ENCODE assay signal across 11 cellular contexts in the genomic region with DNA sequence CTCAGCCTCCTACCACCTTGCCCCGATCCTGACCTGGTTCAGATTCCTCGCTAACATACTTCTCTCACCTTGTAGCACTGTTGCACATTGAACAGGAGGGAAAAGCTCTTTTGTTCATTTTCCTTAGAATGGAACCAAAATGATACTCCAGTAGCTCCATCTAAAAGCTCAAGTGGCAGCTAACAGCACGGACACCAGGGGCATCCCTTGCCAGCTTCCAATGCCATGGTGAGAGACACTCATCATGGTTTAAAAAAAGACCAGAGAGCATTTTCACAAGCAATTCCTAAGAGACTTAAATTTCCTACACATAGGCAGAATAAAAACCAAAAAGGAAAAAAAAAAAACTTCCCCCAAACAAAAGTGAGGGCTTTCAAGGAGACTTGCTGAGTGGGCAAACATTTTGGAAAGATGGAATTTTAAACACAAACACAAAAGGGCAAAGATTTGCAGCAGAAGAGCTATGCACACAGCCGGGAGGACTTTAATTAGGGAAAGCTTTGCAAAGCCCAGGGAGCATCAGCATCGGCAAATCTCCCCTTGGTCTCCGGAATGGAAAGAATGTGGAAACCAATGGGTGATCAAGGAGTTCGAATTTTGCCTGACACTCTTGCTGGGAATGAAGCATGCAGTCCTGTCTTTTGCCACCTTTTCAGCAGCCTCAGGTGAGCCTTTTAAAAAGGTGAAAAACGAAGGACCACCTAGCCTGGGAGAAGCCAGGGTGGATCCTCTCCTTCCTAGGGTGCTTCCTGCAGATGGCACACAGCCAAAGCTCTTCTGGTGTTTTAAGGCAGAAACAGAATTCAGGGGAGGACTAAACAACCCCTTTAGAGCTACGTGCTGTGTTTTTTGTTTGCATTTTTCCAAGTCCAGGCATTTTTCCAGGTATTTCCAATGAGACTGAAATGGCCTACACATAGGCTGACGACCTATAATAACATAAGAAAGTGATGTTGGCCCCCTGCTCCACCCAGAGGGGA.
A peak's percentile ranks its signal among the peaks of the same experiment; 100 is the strongest.
DNase-seq lines count a peak whose midpoint lies in the region; ATAC-seq and TF ChIP-seq lines count a peak whose summit lies in the region.
"Had no signal": no experiment of that assay in that cellular context is flagged by ENCODE, and none has a peak within 500 bp of the region (broad histone marks: within the 10 kb centered on the region; RNA-seq: fewer than 3 reads in every experiment).

No MANE protein-coding gene starts in this region.

- H4K8ac ChIP-seq in mesenchymal stem cell (ENCODE audit: low read length): no peak overlapping the region

- 75% methylated on average over 10 of the region's 10 CpGs for WGBS in mesenchymal stem cell

- no peak overlapping the region for H3K4me3 ChIP-seq in mesenchymal stem cell (ENCODE audit: insufficient read depth in 1 of 2, low read depth in 1 of 2, low read length in 2 of 2)
- no peak overlapping the region for H3K4me3 ChIP-seq in upper lobe of right lung

- H3K4ac ChIP-seq in mesenchymal stem cell (ENCODE audit: low read depth in 1 of 2, low read length in 2 of 2): no peak overlapping the region

- H2BK120ac ChIP-seq in mesenchymal stem cell (ENCODE audit: low read depth, low read length): no peak overlapping the region

- no peak overlapping the region for H4K91ac ChIP-seq in mesenchymal stem cell (ENCODE audit: low read length)

- no peak overlapping the region for H3K18ac ChIP-seq in mesenchymal stem cell (ENCODE audit: low read depth in 1 of 2, low read length in 2 of 2)

- no peak overlapping the region for H2AFZ ChIP-seq in mesenchymal stem cell (ENCODE audit: low read depth, low read length)

- peaks cover 49% of the 10 kb centered on the region for H3K79me1 ChIP-seq in mesenchymal stem cell (replicated peaks; ENCODE audit: low read length, poor library complexity, severe bottlenecking)

- no peaks in the 10 kb centered on the region for H3K27me3 ChIP-seq in mesenchymal stem cell (ENCODE audit: control insufficient read depth in 1 of 2, insufficient read depth in 1 of 2, low read length in 2 of 2)
- H3K27me3 ChIP-seq in upper lobe of right lung: no peaks in the 10 kb centered on the region

- no peak overlapping the region for H3K23ac ChIP-seq in mesenchymal stem cell (ENCODE audit: low read length in 2 of 2)

- peaks cover 38 to 54% of the 10 kb centered on the region in 2 experiments for H3K36me3 ChIP-seq in mesenchymal stem cell (ENCODE audit: control insufficient read depth in 1 of 2, insufficient read depth in 2 of 2, low read depth in 1 of 2, low read length in 2 of 2)
- H3K36me3 ChIP-seq in upper lobe of right lung: no peaks in the 10 kb centered on the region
- H3K36me3 ChIP-seq: WERI-Rb-1 had no signal

- intact Hi-C loops in Right ventricle myocardium superior (cut with DNase I) (no loop called here), cardiac septum (cut with DNase I) (loop anchor here (5.0 kb wide), 1 partner anchor 36 kb away; no protein-coding TSS in a partner anchor), upper lobe of right lung (cut with DNase I) (no loop called here)

- peak; percentile 38 for ATAC-seq in Right ventricle myocardium superior (ENCODE audit: poor library complexity)
- no peak for ATAC-seq in central memory CD8-positive, alpha-beta T cell (replicated peaks; ENCODE audit: extremely low read depth, poor library complexity, severe bottlenecking)
- no peak for ATAC-seq in upper lobe of right lung
- no peak for ATAC-seq in omental fat pad (ENCODE audit: low FRiP score)
- ATAC-seq in HG03039 (IDR thresholded peaks at IDR 0.05; ENCODE audit: unreplicated experiment): no peak

- H3K4me1 ChIP-seq in mesenchymal stem cell (ENCODE audit: control insufficient read depth, insufficient read depth, low read depth, low read length): peaks cover 33% of the 10 kb centered on the region
- peaks cover 48% of the 10 kb centered on the region for H3K4me1 ChIP-seq in upper lobe of right lung

- H3K27me3 Mint-ChIP-seq in central memory CD8-positive, alpha-beta T cell: no peaks in the 10 kb centered on the region

- no peaks in the 10 kb centered on the region for H3K9me3 ChIP-seq in mesenchymal stem cell (ENCODE audit: control insufficient read depth, low read length)
- no peaks in the 10 kb centered on the region for H3K9me3 ChIP-seq in upper lobe of right lung

- no peak overlapping the region for H2BK5ac ChIP-seq in mesenchymal stem cell (ENCODE audit: low read depth, low read length, poor library complexity, severe bottlenecking)

- H3K27ac ChIP-seq in mesenchymal stem cell (ENCODE audit: low read length, poor library complexity, severe bottlenecking): no peak overlapping the region
- peak overlapping the region; percentile 64 for H3K27ac ChIP-seq in upper lobe of right lung
- H3K27ac ChIP-seq: WERI-Rb-1 had no signal

- H3K9ac ChIP-seq in mesenchymal stem cell (ENCODE audit: low read length): peak overlapping the region; percentile 5

- peak overlapping the region; percentile 43 for H3K4me3 Mint-ChIP-seq in central memory CD8-positive, alpha-beta T cell

- no peak overlapping the region for H3K4me2 ChIP-seq in mesenchymal stem cell (ENCODE audit: low read length, poor library complexity, severe bottlenecking)

- no peak for DNase-seq in Right ventricle myocardium superior
- no peak for DNase-seq in cardiac septum (ENCODE audit: low spot score)
- no peak for DNase-seq in central memory CD8-positive, alpha-beta T cell (ENCODE audit: low spot score in 2 of 2)
- no peak for DNase-seq in mesenchymal stem cell
- no peak for DNase-seq in upper lobe of right lung
- DNase-seq in omental fat pad (ENCODE audit: low spot score): no peak
- no peak for DNase-seq in effector CD4-positive, alpha-beta T cell
- DNase-seq: foreskin melanocyte, Kasumi-1, WERI-Rb-1 had no signal

- no peak overlapping the region for H3K14ac ChIP-seq in mesenchymal stem cell (ENCODE audit: low read length in 2 of 2)

- H2BK12ac ChIP-seq in mesenchymal stem cell (ENCODE audit: low read length in 2 of 2): peak overlapping the region in 1 of 2 experiments; percentile 10

- no peaks in the 10 kb centered on the region for H3K9me3 Mint-ChIP-seq in central memory CD8-positive, alpha-beta T cell

- H2BK15ac ChIP-seq in mesenchymal stem cell (ENCODE audit: low read depth, poor library complexity, severe bottlenecking): no peak overlapping the region

- peaks cover 61% of the 10 kb centered on the region for H3K4me1 Mint-ChIP-seq in central memory CD8-positive, alpha-beta T cell

- H3K36me3 Mint-ChIP-seq in central memory CD8-positive, alpha-beta T cell (ENCODE audit: insufficient read depth): peaks cover 29% of the 10 kb centered on the region

- TF ChIP-seq CTCF in upper lobe of right lung (IDR thresholded peaks at IDR 0.05) (no peak), omental fat pad (IDR thresholded peaks at IDR 0.05) (no peak)

- no peak overlapping the region for H2AK5ac ChIP-seq in mesenchymal stem cell (ENCODE audit: low read length, severe bottlenecking)

- H3K27ac Mint-ChIP-seq in central memory CD8-positive, alpha-beta T cell (ENCODE audit: low read depth): peak overlapping the region; percentile 78
